ENCODE assay signal across 28 cellular contexts in genomic region chr5:29099585-29099984, GRCh38.
"Had no signal": no experiment of that assay in that cellular context is flagged by ENCODE, and none has a peak within 500 bp of the region (broad histone marks: within the 10 kb centered on the region; RNA-seq: fewer than 3 reads in every experiment).

No MANE protein-coding gene starts in this region.

- ATAC-seq: activated CD4-positive, CD25-positive, alpha-beta regulatory T cell treated with anti-CD3 and anti-CD28 coated beads, Interleukin-2, amount 50 U/mL, for 24 hours; activated CD8-positive, alpha-beta T cell treated with anti-CD3 and anti-CD28 coated beads for 36 hours; activated T-cell treated with anti-CD3 and anti-CD28 coated beads, Interleukin-2, amount 50 U/mL, for 4 hours; activated T-helper 17 cell treated with anti-CD3 and anti-CD28 coated beads, Interleukin-2, amount 50 U/mL, for 72 hours; esophagus mucosa had no signal

- H3K4me3 ChIP-seq: coronary artery, dorsolateral prefrontal cortex had no signal

- DNase-seq: activated B cell treated with CpG ODN at 0.5 μM for 24 hours; activated CD4-positive, alpha-beta T cell treated with anti-CD3 and anti-CD28 coated beads for 48 hours; activated CD4-positive, alpha-beta T cell treated with anti-CD3 and anti-CD28 coated beads, Interleukin-2, amount 50 U/mL, for 1 hour; activated CD4-positive, alpha-beta T cell treated with anti-CD3 and anti-CD28 coated beads, Interleukin-2, amount 50 U/mL, for 48 hours; activated CD8-positive, alpha-beta memory T cell treated with anti-CD3 and anti-CD28 coated beads for 24 hours; activated CD8-positive, alpha-beta T cell treated with anti-CD3 and anti-CD28 coated beads for 36 hours; activated effector memory CD4-positive, alpha-beta T cell treated with Interleukin-2 at 50 U/mL for 16 hours; activated gamma-delta T cell treated with Interleukin-2 at 50 U/mL for 16 hours; activated naive CD4-positive, alpha-beta T cell treated with anti-CD3 and anti-CD28 coated beads, Interleukin-2, amount 50 U/mL, for 16 hours; activated naive CD4-positive, alpha-beta T cell treated with Interleukin-2 at 50 U/mL for 16 hours; activated T-cell treated with anti-CD3 and anti-CD28 coated beads, Interleukin-2, amount 50 U/mL, for 4 hours; amniotic stem cell; anterior cingulate cortex; brain microvascular endothelial cell; dorsolateral prefrontal cortex; effector memory CD4-positive, alpha-beta T cell; endodermal cell; foreskin fibroblast; head of caudate nucleus; T1000; WERI-Rb-1 had no signal

- FAIRE-seq: astrocyte, bronchial epithelial cell, frontal cortex had no signal

- H3K36me3 ChIP-seq: brain microvascular endothelial cell, WERI-Rb-1 had no signal

- H3K27me3 ChIP-seq: brain microvascular endothelial cell had no signal

- H3K27ac ChIP-seq: brain microvascular endothelial cell, coronary artery, dorsolateral prefrontal cortex, WERI-Rb-1 had no signal
